ENCODE assay signal across 1 cellular context in genomic region chr11:1129143-1129665, GRCh38.
TF ChIP-seq lines count a peak whose summit lies in the region.

No MANE protein-coding gene starts in this region.

TF ChIP-seq in HEK293, 187 proteins besides CTCF, POLR2A, EP300 and RAD21 (continued from another document):
- TF ChIP-seq PRDM4 (tag by site-specific recombination; IDR thresholded peaks at IDR 0.05) (no peak), ZNF239 (tag by site-specific recombination; IDR thresholded peaks at IDR 0.05) (no peak), TSHZ1 (tag by site-specific recombination; IDR thresholded peaks at IDR 0.05; ENCODE audit: borderline replicate concordance) (no peak), KLF17 (tag by site-specific recombination; IDR thresholded peaks at IDR 0.05) (no peak), ZNF670 (tag by site-specific recombination; IDR thresholded peaks at IDR 0.05; ENCODE audit: low read depth) (no peak), ZNF292 (tag by site-specific recombination; IDR thresholded peaks at IDR 0.05; ENCODE audit: borderline replicate concordance, low read depth) (no peak)
TF ChIP-seq in HEK293: peak in this region for 1.
